In the genomic region with DNA sequence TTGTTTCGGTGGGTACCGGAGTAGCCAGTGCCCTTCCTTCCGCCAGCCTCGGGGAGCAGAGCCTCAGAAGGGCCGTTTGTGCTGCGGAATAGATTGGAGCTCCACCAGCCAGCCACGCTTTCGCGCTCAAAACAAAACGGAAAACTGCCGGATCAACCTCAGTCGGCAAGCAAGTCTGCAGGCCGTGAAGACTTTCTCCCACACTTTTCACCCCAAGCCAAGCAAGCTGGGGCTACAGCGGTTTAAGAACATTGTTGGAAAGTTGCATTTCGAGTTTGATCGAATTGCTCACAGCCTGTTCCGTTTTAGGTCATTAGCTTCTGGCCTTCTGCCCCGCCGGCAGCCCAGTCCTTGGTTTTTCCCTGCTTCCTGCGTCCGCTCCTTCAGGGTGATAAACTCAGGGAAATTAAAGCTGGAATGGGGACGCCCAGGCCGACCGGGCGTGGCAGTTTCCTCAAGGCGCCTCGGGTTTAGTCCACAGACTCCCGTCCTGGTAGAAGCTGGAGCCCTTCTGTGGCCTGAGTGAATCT, we compare ENCODE assay signal across 7 cellular contexts. TPM values are rescaled to one million over a fixed set of nuclear protein-coding genes. Genes with fewer than 3 reads are reported as not detected.
DNase-seq lines count a peak whose midpoint lies in the region; ATAC-seq, FAIRE-seq and TF ChIP-seq lines count a peak whose summit lies in the region.

No MANE protein-coding gene starts in this region.

- H3K27ac ChIP-seq in K562 (ENCODE audit: extremely low read depth, low read depth, low read length) (no peak overlapping the region), kidney (ENCODE audit: low read depth in 2 of 2, low read length in 2 of 2) (peak overlapping the region in 1 of 2 donors; percentile 32)

- H3K4me3 ChIP-seq in K562 (0 out of 2 replicates have a peak overlapping the region, but pooled peaks have one; percentile 53), kidney (ENCODE audit: low read length in 2 of 2) (peak overlapping the region; percentile 63 to 65)

- intact Hi-C loops in K562 (cut with micrococcal nuclease) (no loop called here), kidney (cut with DNase I) (no loop called here)

- H4K20me1 ChIP-seq in K562 (replicated peaks; ENCODE audit: control insufficient read depth, insufficient read depth, low read length) = no peaks in the 10 kb centered on the region

- peak overlapping the region; percentile 85 to 98 for H3K4me3 Mint-ChIP-seq in stimulated activated naive CD8-positive, alpha-beta T cell treated with anti-CD3 and anti-CD28 coated beads, Interleukin-15, amount 100 ng/mL, for 72 hours

- FAIRE-seq in K562 (lab: Jason Lieb, UNC) (no peak), kidney (lab: Jason Lieb, UNC) (no peak)

- H3K36me3 ChIP-seq in K562 (ENCODE audit: control insufficient read depth, insufficient read depth, low read length) = no peaks in the 10 kb centered on the region
- H3K36me3 ChIP-seq in kidney (ENCODE audit: control insufficient read depth in 1 of 2, insufficient read depth in 2 of 2, low read length in 2 of 2) = no peaks in the 10 kb centered on the region

- no peaks in the 10 kb centered on the region for H3K9me1 ChIP-seq in K562 (ENCODE audit: control insufficient read depth, insufficient read depth, low read length)

- no peak for TF ChIP-seq POLR2A in K562 (conservative IDR thresholded peaks at IDR 0.05)

- no peak for ATAC-seq in K562
- ATAC-seq in stimulated activated naive CD8-positive, alpha-beta T cell treated with anti-CD3 and anti-CD28 coated beads, Interleukin-15, amount 100 ng/mL, for 72 hours = no peak
- ATAC-seq in HG03342 (IDR thresholded peaks at IDR 0.05; ENCODE audit: unreplicated experiment) = no peak
- no peak for ATAC-seq in HG02763 (IDR thresholded peaks at IDR 0.05; ENCODE audit: unreplicated experiment)

- TF ChIP-seq CTCF in GM10266 (IDR thresholded peaks at IDR 0.05; ENCODE audit: control insufficient read depth, insufficient read depth, low read depth, missing control alignments) = no peak
- TF ChIP-seq CTCF in K562 (IDR thresholded peaks at IDR 0.05 in 2 of 3, conservative IDR thresholded peaks at IDR 0.05 in 1 of 3; ENCODE audit: insufficient read depth in 2 of 3, low read depth in 1 of 3, low read length in 3 of 3) = no peak
- TF ChIP-seq CTCF in kidney (IDR thresholded peaks at IDR 0.05; ENCODE audit: borderline replicate concordance, extremely low read depth, insufficient read depth) = no peak

- in situ Hi-C loops in K562 (cut with MboI) = no loop called here

- H3K9me3 Mint-ChIP-seq in stimulated activated naive CD8-positive, alpha-beta T cell treated with anti-CD3 and anti-CD28 coated beads, Interleukin-15, amount 100 ng/mL, for 72 hours = no peaks in the 10 kb centered on the region

- POLR2A ChIA-PET in K562 (lab: Yijun Ruan, JAX) = interaction anchor here (1.0 to 1.7 kb wide), 2 partner anchors 9 to 11 kb away, joined by 4 read pairs; no protein-coding TSS in a partner anchor

- TF ChIP-seq EP300 in K562 (IDR thresholded peaks at IDR 0.05; ENCODE audit: low read length) = no peak

- peak overlapping the region; percentile 71; the same call in 1 of the 2 replicates for H3K4me2 ChIP-seq in K562 (ENCODE audit: insufficient read depth, low read length)

- H3K9me3 ChIP-seq in K562 (replicated peaks; ENCODE audit: control insufficient read depth, insufficient read depth, low read depth, low read length) = no peaks in the 10 kb centered on the region
- no peaks in the 10 kb centered on the region for H3K9me3 ChIP-seq in kidney (ENCODE audit: control insufficient read depth in 1 of 2, low read length in 2 of 2)

- peaks cover 85% of the 10 kb centered on the region for H3K27me3 Mint-ChIP-seq in stimulated activated naive CD8-positive, alpha-beta T cell treated with anti-CD3 and anti-CD28 coated beads, Interleukin-15, amount 100 ng/mL, for 72 hours

- TF ChIP-seq RAD21 in K562 (CRISPR knock-in tag; conservative IDR thresholded peaks at IDR 0.05 in 1 of 2, IDR thresholded peaks at IDR 0.05 in 1 of 2) = no peak

- peaks cover 10 to 27% of the 10 kb centered on the region in 2 experiments; a peak in 3 of 5 replicates for H3K4me1 ChIP-seq in K562 (replicated peaks in 1 of 2; ENCODE audit: control insufficient read depth in 2 of 2, insufficient read depth in 2 of 2, low read length in 2 of 2)
- peaks cover 11 to 27% of the 10 kb centered on the region in 2 donors for H3K4me1 ChIP-seq in kidney (ENCODE audit: control insufficient read depth in 1 of 2, insufficient read depth in 1 of 2, low read depth in 1 of 2, low read length in 2 of 2)

- H3K27ac Mint-ChIP-seq in stimulated activated naive CD8-positive, alpha-beta T cell treated with anti-CD3 and anti-CD28 coated beads, Interleukin-15, amount 100 ng/mL, for 72 hours = no peak overlapping the region

- peak; percentile 20 for DNase-seq in GM10266 (ENCODE audit: extremely low spot score)
- DNase-seq in NCI-H146 treated with DMSO at 0.1 percent for 48 hours (lab: John Stamatoyannopoulos, UW; ENCODE audit: unreplicated experiment) = peak; percentile 20
- no peak for DNase-seq in K562 (ENCODE audit: extremely low read depth in 1 of 4, low spot score in 3 of 4)
- DNase-seq in kidney = peak; percentile 82
- DNase-seq in stimulated activated naive CD8-positive, alpha-beta T cell treated with anti-CD3 and anti-CD28 coated beads, Interleukin-15, amount 100 ng/mL, for 72 hours = no peak

- peak overlapping the region; percentile 84 for H2AFZ ChIP-seq in K562 (ENCODE audit: low read depth, low read length)

- peaks cover 24 to 48% of the 10 kb centered on the region in 2 experiments for H3K27me3 ChIP-seq in K562 (ENCODE audit: control insufficient read depth in 2 of 2, insufficient read depth in 2 of 2, low read length in 2 of 2)

- WGBS in K562 (ENCODE audit: insufficient coverage, low coverage, missing lambda C conversion rate) = 52% methylated on average over 25 of the region's 28 CpGs

- no peaks in the 10 kb centered on the region for H3K79me2 ChIP-seq in K562 (ENCODE audit: control insufficient read depth, insufficient read depth, low read length)

- peaks cover 43% of the 10 kb centered on the region for H3K4me1 Mint-ChIP-seq in stimulated activated naive CD8-positive, alpha-beta T cell treated with anti-CD3 and anti-CD28 coated beads, Interleukin-15, amount 100 ng/mL, for 72 hours

- H3K9ac ChIP-seq in K562 (ENCODE audit: insufficient read depth in 1 of 2, low read depth in 2 of 2, low read length in 2 of 2) (no peak overlapping the region; a peak in 1 of 4 replicates), kidney (ENCODE audit: low read length in 2 of 2) (peak overlapping the region in 1 of 2 donors; percentile 18)

- CTCF ChIA-PET in K562 (lab: Yijun Ruan, JAX; ENCODE audit: low intra/inter-chr PET ratio) = no interaction called here

- no TSS peak for BruUV-seq in K562 (replicated peaks; lab: Mats Ljungman, UMichigan)

TF ChIP-seq in K562, 482 proteins besides CTCF, POLR2A, EP300 and RAD21 (continues in another document):
- TF ChIP-seq U2AF1 (optimal IDR thresholded peaks at IDR 0.05; ENCODE audit: low read depth, low read length) (no peak), SP2 (IDR thresholded peaks at IDR 0.05; ENCODE audit: extremely low read depth, low read depth, low read length, poor library complexity, severe bottlenecking) (no peak)

RNA-seq across cellular contexts. Expression of gene CCNO, which starts 0.8 kb away (rescaled TPM):
- 0.55 and 1.9 TPM in 2 replicates for total RNA-seq in K562 (2011; cell fraction: chromatin; rRNA removed; ENCODE audit: low replicate concordance)
- total RNA-seq in K562 (2011; cell fraction: nucleolus; rRNA removed) = 1.6 and 2.7 TPM in 2 replicates
- total RNA-seq in K562 (2011; cell fraction: nucleoplasm; rRNA removed) = 1.2 and 2.1 TPM in 2 replicates
- total RNA-seq in K562 (2014; rRNA removed) (1.6 and 1.8 TPM in 2 replicates), K562 (2014; rRNA removed; fragmentation: Illumina TruSeq; extraction: Trizol) (0.16 and 0.29 TPM in 2 replicates), K562 (2015; rRNA removed; fragmentation: Illumina TruSeq; extraction: Trizol) (0.43 and 0.45 TPM in 2 replicates), K562 (2021) (3.1 and 3.2 TPM in 2 replicates), kidney (5.9 TPM)
- polyA plus RNA-seq in K562 (2011; rRNA removed) (0.28 and 0.84 TPM in 2 replicates), K562 (2014; fragmentation: Illumina TruSeq; extraction: Trizol) (0.25 and 0.64 TPM in 2 replicates), K562 (2014; fragmentation: Nextera tagmentation; extraction: Ambion mirVana) (under 1 TPM; 0.08 to 0.13 TPM), K562 (2014; rRNA removed) (1.9 TPM in 2 replicates), kidney (ENCODE audit: insufficient read depth, low read depth, low replicate concordance) (2.1 TPM)
- 0.75 and 1.8 TPM in 2 replicates for polyA plus RNA-seq in K562 (2011; cell fraction: cytosol; rRNA removed)
- 2.7 and 6.6 TPM in 2 replicates for polyA plus RNA-seq in K562 (2011; cell fraction: nucleus; rRNA removed)
- polyA plus RNA-seq in K562 (2012) = 1.5 and 3.9 TPM in 2 replicates
- polyA minus RNA-seq in K562 (2011; rRNA and poly(A)+ RNA removed) = 0.25 TPM in 1 of 2 replicates, not detected in the other
- polyA minus RNA-seq in K562 (2011; cell fraction: cytosol; rRNA and poly(A)+ RNA removed) = not detected in 2 replicates
- 0.56 and 0.67 TPM in 2 replicates for polyA minus RNA-seq in K562 (2011; cell fraction: nucleus; rRNA and poly(A)+ RNA removed)

RNA-seq across cellular contexts. Expression of gene MCIDAS, which starts 7.1 kb away (rescaled TPM):
- total RNA-seq in K562 (2011; cell fraction: chromatin; rRNA removed; ENCODE audit: low replicate concordance) = 0.93 and 1.4 TPM in 2 replicates
- total RNA-seq in K562 (2011; cell fraction: nucleolus; rRNA removed) = 1.2 and 1.3 TPM in 2 replicates
- 0.81 and 1.1 TPM in 2 replicates for total RNA-seq in K562 (2011; cell fraction: nucleoplasm; rRNA removed)
- total RNA-seq in K562 (2014; rRNA removed) (0.98 and 1.5 TPM in 2 replicates), K562 (2014; rRNA removed; fragmentation: Illumina TruSeq; extraction: Trizol) (0.26 and 0.36 TPM in 2 replicates), K562 (2015; rRNA removed; fragmentation: Illumina TruSeq; extraction: Trizol) (0.53 and 0.69 TPM in 2 replicates), K562 (2021) (0.94 and 1.2 TPM in 2 replicates), kidney (0.13 TPM)
- polyA plus RNA-seq in K562 (2011; rRNA removed) (0.41 and 0.86 TPM in 2 replicates), K562 (2014; fragmentation: Illumina TruSeq; extraction: Trizol) (0.55 and 0.62 TPM in 2 replicates), K562 (2014; fragmentation: Nextera tagmentation; extraction: Ambion mirVana) (under 1 TPM; 0.07 to 0.17 TPM), K562 (2014; rRNA removed) (1.0 and 2.1 TPM in 2 replicates), kidney (ENCODE audit: insufficient read depth, low read depth, low replicate concordance) (not detected)
- 0.34 and 1.4 TPM in 2 replicates for polyA plus RNA-seq in K562 (2011; cell fraction: cytosol; rRNA removed)
- polyA plus RNA-seq in K562 (2011; cell fraction: nucleus; rRNA removed) = 1.8 and 7.9 TPM in 2 replicates
- 0.58 and 0.70 TPM in 2 replicates for polyA plus RNA-seq in K562 (2012)
- 0.27 and 0.32 TPM in 2 replicates for polyA minus RNA-seq in K562 (2011; rRNA and poly(A)+ RNA removed)
- polyA minus RNA-seq in K562 (2011; cell fraction: cytosol; rRNA and poly(A)+ RNA removed) = not detected in 2 replicates
- 0.56 and 1.5 TPM in 2 replicates for polyA minus RNA-seq in K562 (2011; cell fraction: nucleus; rRNA and poly(A)+ RNA removed)

Comparison
In these comparisons a context has a peak if more than half of its experiments do, and no peak if none do; other contexts are left out.
1. DNase-seq: peak in GM10266 (single experiment), NCI-H146 treated with DMSO at 0.1 percent for 48 hours (single experiment) and kidney (single experiment); none in K562 (0 of 4) and stimulated activated naive CD8-positive, alpha-beta T cell treated with anti-CD3 and anti-CD28 coated beads, Interleukin-15, amount 100 ng/mL, for 72 hours (0 of 2).